ENCODE assay signal across 8 cellular contexts in the genomic region with DNA sequence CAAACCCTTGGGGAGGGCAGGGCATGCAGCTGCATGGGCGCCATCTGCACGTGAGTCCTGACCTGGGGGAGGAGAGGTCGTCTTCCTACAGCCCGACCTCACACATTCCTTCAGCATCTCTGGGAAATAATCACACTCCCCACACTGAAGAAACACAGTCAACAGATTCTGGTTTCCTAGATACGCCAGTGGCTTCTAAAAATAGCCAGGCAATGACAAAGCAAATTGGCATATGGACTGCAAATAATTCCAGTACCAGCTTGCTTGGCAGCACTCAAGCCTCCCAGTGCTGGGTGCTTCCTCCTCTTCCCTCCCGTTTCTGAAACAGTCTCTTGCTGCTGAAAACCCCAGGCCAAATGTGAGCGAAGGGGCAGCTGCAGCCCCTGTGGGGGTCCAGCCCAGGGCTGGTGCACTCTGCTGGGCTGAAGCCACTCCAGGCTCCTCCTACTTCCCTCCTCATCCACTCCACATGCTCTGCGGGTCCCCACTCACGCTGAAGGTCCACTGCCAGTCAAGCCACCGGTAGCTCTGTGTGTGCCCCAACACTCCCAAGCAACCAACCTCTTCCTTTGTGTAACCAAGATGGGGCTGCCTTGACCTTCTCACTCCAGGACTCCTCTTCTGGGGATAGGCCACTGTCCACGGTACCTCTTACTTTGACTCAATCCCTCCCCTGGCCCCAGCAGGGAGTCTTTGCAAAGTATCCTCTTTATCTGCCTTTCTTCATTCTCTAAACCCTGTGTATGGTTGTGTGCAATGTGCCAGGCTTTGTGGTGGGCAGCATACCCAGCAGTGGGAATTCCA.
DNase-seq lines count a peak whose midpoint lies in the region; ATAC-seq and TF ChIP-seq lines count a peak whose summit lies in the region.

No MANE protein-coding gene starts in this region.

- no peaks in the 10 kb centered on the region for H3K36me3 ChIP-seq in parathyroid adenoma (ENCODE audit: control insufficient read depth, insufficient read depth, low read length)

- no peaks in the 10 kb centered on the region for H3K9me3 ChIP-seq in parathyroid adenoma (ENCODE audit: control insufficient read depth, low read length)

- TF ChIP-seq POLR2A in erythroblast (IDR thresholded peaks at IDR 0.05; ENCODE audit: low read length), result no peak

- no peak overlapping the region for H2AFZ ChIP-seq in parathyroid adenoma

- no peaks in the 10 kb centered on the region for H3K79me2 ChIP-seq in parathyroid adenoma

- DNase-seq in DMS53 treated with DMSO at 0.1 percent for 48 hours (lab: John Stamatoyannopoulos, UW; ENCODE audit: unreplicated experiment) (peak; percentile 76), NCI-H2227 treated with DMSO at 0.1 percent for 48 hours (lab: John Stamatoyannopoulos, UW) (peak; percentile 75), erythroblast (lab: John Stamatoyannopoulos, UW) (peak; percentile 57 to 58), T-helper 1 cell (no peak)
- DNase-seq in activated CD8-positive, alpha-beta memory T cell treated with anti-CD3 and anti-CD28 coated beads for 24 hours, result no peak
- no peak for DNase-seq in activated T-cell treated with anti-CD3 and anti-CD28 coated beads, Interleukin-2, amount 50 U/mL, for 48 hours

- H3K4me1 ChIP-seq in parathyroid adenoma, result no peaks in the 10 kb centered on the region

- no peak for TF ChIP-seq CTCF in parathyroid adenoma (IDR thresholded peaks at IDR 0.05)

- no peak for ATAC-seq in GM18858 (IDR thresholded peaks at IDR 0.05; ENCODE audit: unreplicated experiment)

- no peak overlapping the region for H3K27ac ChIP-seq in parathyroid adenoma

- no peak overlapping the region for H3K4me3 ChIP-seq in parathyroid adenoma (ENCODE audit: low read depth, low read length)

- no peak overlapping the region for H3K9ac ChIP-seq in parathyroid adenoma

- H3K4me2 ChIP-seq in parathyroid adenoma (ENCODE audit: low read length), result peak overlapping the region; percentile 22

- no peaks in the 10 kb centered on the region for H3K27me3 ChIP-seq in parathyroid adenoma (ENCODE audit: control insufficient read depth, insufficient read depth, low read length)

Comparison
In these comparisons a context has a peak if more than half of its experiments do, and no peak if none do; other contexts are left out.
1. DNase-seq: peak in DMS53 treated with DMSO at 0.1 percent for 48 hours (single experiment), NCI-H2227 treated with DMSO at 0.1 percent for 48 hours (single experiment) and erythroblast (2 of 2); none in T-helper 1 cell (0 of 5), activated CD8-positive, alpha-beta memory T cell treated with anti-CD3 and anti-CD28 coated beads for 24 hours (single experiment) and activated T-cell treated with anti-CD3 and anti-CD28 coated beads, Interleukin-2, amount 50 U/mL, for 48 hours (0 of 2).